Comparison of ENCODE assay signal across 9 cellular contexts in the genomic region with DNA sequence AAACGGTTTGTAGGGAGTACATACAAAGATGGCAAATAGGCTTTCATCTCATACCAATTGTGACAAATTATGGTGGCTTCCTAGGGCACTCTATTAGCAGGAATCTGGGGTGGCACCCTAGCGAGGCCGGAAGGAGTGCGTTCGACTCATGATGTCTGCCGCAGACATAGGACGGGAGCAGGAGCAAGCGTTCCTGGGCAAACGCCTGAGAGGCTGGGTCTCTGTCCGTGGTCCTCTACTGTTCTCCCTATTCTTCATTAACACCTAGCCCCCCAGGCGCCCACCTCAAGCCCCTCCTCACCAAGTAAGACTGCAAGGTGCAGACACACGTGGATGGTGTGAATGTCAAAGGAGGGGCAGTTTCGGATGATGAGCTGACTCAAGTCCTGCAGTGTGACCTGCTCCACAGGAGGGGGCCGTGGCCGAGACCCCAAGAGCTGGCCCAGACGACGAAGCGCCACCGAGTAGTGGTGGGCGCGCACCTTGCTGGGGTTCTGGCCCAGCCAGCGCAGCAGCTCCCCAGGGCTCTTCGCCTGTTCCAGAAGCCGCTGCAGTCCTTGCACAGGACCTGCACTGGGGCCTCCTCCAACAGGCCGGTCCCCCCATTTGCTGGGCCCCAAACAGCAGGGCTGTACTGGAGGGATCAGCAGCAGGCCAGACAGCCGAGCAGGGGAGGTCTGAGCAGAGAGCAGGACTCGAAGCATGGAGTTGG. TPM values are rescaled to one million over a fixed set of nuclear protein-coding genes. Genes with fewer than 3 reads are reported as not detected.
DNase-seq lines count a peak whose midpoint lies in the region; ATAC-seq and TF ChIP-seq lines count a peak whose summit lies in the region.
"Had no signal": no experiment of that assay in that cellular context is flagged by ENCODE, and none has a peak within 500 bp of the region (broad histone marks: within the 10 kb centered on the region; RNA-seq: fewer than 3 reads in every experiment).

No MANE protein-coding gene starts in this region.

- no peak overlapping the region for H3K27ac ChIP-seq in upper lobe of right lung

- H3K4me1 ChIP-seq in upper lobe of right lung, result peaks cover 43% of the 10 kb centered on the region

- H3K4me3 Mint-ChIP-seq in activated naive CD4-positive, alpha-beta T cell treated with anti-CD3 and anti-CD28 coated beads, Interleukin-2, amount 50 U/mL, for 24 hours, result peak overlapping the region; percentile 98
- peak overlapping the region; percentile 89 to 98 (median 94) for H3K4me3 Mint-ChIP-seq in brain
- peak overlapping the region; percentile 89 for H3K4me3 Mint-ChIP-seq in memory B cell

- no peaks in the 10 kb centered on the region for H3K27me3 Mint-ChIP-seq in activated naive CD4-positive, alpha-beta T cell treated with anti-CD3 and anti-CD28 coated beads, Interleukin-2, amount 50 U/mL, for 24 hours
- H3K27me3 Mint-ChIP-seq in brain, result peaks cover 10% of the 10 kb centered on the region
- no peaks in the 10 kb centered on the region for H3K27me3 Mint-ChIP-seq in memory B cell

- peaks cover 22% of the 10 kb centered on the region for H3K36me3 ChIP-seq in upper lobe of right lung

- no peaks in the 10 kb centered on the region for H3K27me3 ChIP-seq in upper lobe of right lung

- no peaks in the 10 kb centered on the region for H3K9me3 Mint-ChIP-seq in activated naive CD4-positive, alpha-beta T cell treated with anti-CD3 and anti-CD28 coated beads, Interleukin-2, amount 50 U/mL, for 24 hours
- H3K9me3 Mint-ChIP-seq in brain (no peaks in the 10 kb centered on the region), memory B cell (no peaks in the 10 kb centered on the region)

- DNase-seq in activated naive CD4-positive, alpha-beta T cell treated with anti-CD3 and anti-CD28 coated beads, Interleukin-2, amount 50 U/mL, for 16 hours, result no peak
- DNase-seq in memory B cell (ENCODE audit: low spot score in 2 of 2) (no peak), upper lobe of right lung (peak; percentile 58)
- DNase-seq: activated CD4-positive, alpha-beta T cell treated with anti-CD3 and anti-CD28 coated beads, Interleukin-2, amount 50 U/mL, for 48 hours had no signal

- peak overlapping the region; percentile 87 for H3K27ac Mint-ChIP-seq in activated naive CD4-positive, alpha-beta T cell treated with anti-CD3 and anti-CD28 coated beads, Interleukin-2, amount 50 U/mL, for 24 hours
- H3K27ac Mint-ChIP-seq in brain (peak overlapping the region; percentile 87 to 97 (median 90)), memory B cell (no peak overlapping the region)

- ATAC-seq in memory B cell (ENCODE audit: low read depth), result no peak
- ATAC-seq in upper lobe of right lung, result no peak
- ATAC-seq in HG02938 (IDR thresholded peaks at IDR 0.05; ENCODE audit: unreplicated experiment), result no peak
- ATAC-seq in HG03135 (IDR thresholded peaks at IDR 0.05; ENCODE audit: unreplicated experiment), result no peak
- ATAC-seq in GM21723 (IDR thresholded peaks at IDR 0.05; ENCODE audit: unreplicated experiment), result no peak

- TF ChIP-seq CTCF in brain (conservative IDR thresholded peaks at IDR 0.05) (no peak), upper lobe of right lung (IDR thresholded peaks at IDR 0.05) (no peak)

- H3K9me3 ChIP-seq in upper lobe of right lung, result no peaks in the 10 kb centered on the region

- intact Hi-C loops in upper lobe of right lung (cut with DNase I), result no loop called here

- peak overlapping the region; percentile 78 for H3K4me3 ChIP-seq in upper lobe of right lung

- H3K36me3 Mint-ChIP-seq in activated naive CD4-positive, alpha-beta T cell treated with anti-CD3 and anti-CD28 coated beads, Interleukin-2, amount 50 U/mL, for 24 hours, result peaks cover 5% of the 10 kb centered on the region
- H3K36me3 Mint-ChIP-seq in brain, result peaks cover 4% of the 10 kb centered on the region
- H3K36me3 Mint-ChIP-seq in memory B cell, result peaks cover 10% of the 10 kb centered on the region

- peaks cover 26% of the 10 kb centered on the region for H3K4me1 Mint-ChIP-seq in activated naive CD4-positive, alpha-beta T cell treated with anti-CD3 and anti-CD28 coated beads, Interleukin-2, amount 50 U/mL, for 24 hours
- H3K4me1 Mint-ChIP-seq in brain, result peaks cover 45% of the 10 kb centered on the region
- H3K4me1 Mint-ChIP-seq in memory B cell, result peaks cover 22% of the 10 kb centered on the region

RNA-seq across cellular contexts. Expression of a gene that starts 1.3 kb away (rescaled TPM):
- 47.4 TPM for polyA plus RNA-seq in brain (ENCODE audit: insufficient read depth, low read depth, low replicate concordance)
- 54.2 TPM for total RNA-seq in upper lobe of right lung

RNA-seq across cellular contexts. Expression of a gene that starts 3.9 kb away (rescaled TPM):
- 80.0 TPM for polyA plus RNA-seq in brain (ENCODE audit: insufficient read depth, low read depth, low replicate concordance)
- 36.3 TPM for total RNA-seq in upper lobe of right lung

RNA-seq across cellular contexts. Expression of a gene that starts 6.9 kb away (rescaled TPM):
- polyA plus RNA-seq in brain (ENCODE audit: insufficient read depth, low read depth, low replicate concordance), result 221 TPM
- total RNA-seq in upper lobe of right lung, result 152 TPM

RNA-seq across cellular contexts. Expression of a gene that starts 20.0 kb away (rescaled TPM):
- polyA plus RNA-seq in brain (ENCODE audit: insufficient read depth, low read depth, low replicate concordance), result 84.5 TPM
- total RNA-seq in upper lobe of right lung, result 178 TPM

RNA-seq across cellular contexts. Expression of a gene that starts 21.7 kb away (rescaled TPM):
- 45.3 TPM for polyA plus RNA-seq in brain (ENCODE audit: insufficient read depth, low read depth, low replicate concordance)
- total RNA-seq in upper lobe of right lung, result 10.4 TPM
